Comparison of ENCODE assay signal across 8 cellular contexts in genomic region chr4:88007304-88008132, GRCh38.
DNase-seq lines count a peak whose midpoint lies in the region; ATAC-seq lines count a peak whose summit lies in the region.

TSS of gene PKD2 (plus strand) at chr4:88007635. CDS start at chr4:88007734, 99 bp downstream.

- H3K9me3 Mint-ChIP-seq in memory B cell, result no peaks in the 10 kb centered on the region

- no peaks in the 10 kb centered on the region for H3K27me3 ChIP-seq in effector memory CD4-positive, alpha-beta T cell (replicated peaks; ENCODE audit: control insufficient read depth, insufficient read depth, low read length, poor library complexity, severe bottlenecking)

- H3K27ac ChIP-seq in effector memory CD4-positive, alpha-beta T cell (ENCODE audit: insufficient read depth, low read length, poor library complexity, severe bottlenecking), result no peak within 1 kb of the TSS

- peaks cover 14% of the 10 kb centered on the region for H3K4me1 Mint-ChIP-seq in memory B cell

- DNase-seq in AML-193 (lab: John Stamatoyannopoulos, UW) (peak; percentile 46 to 61), NCI-H748 treated with DMSO at 0.1 percent for 48 hours (lab: John Stamatoyannopoulos, UW) (peak; percentile 11), memory B cell (ENCODE audit: low spot score in 2 of 2) (peak; percentile 28 to 35)
- peak; percentile 14 to 74 for DNase-seq in activated CD8-positive, alpha-beta memory T cell treated with anti-CD3 and anti-CD28 coated beads for 1 hour (ENCODE audit: extremely low read depth in 1 of 2, low read depth in 1 of 2)
- DNase-seq in effector memory CD4-positive, alpha-beta T cell, result peak; percentile 47 to 60 (median 51)
- peak; percentile 51 for DNase-seq in stimulated activated CD8-positive, alpha-beta memory T cell treated with anti-CD3 and anti-CD28 coated beads, Interleukin-12 subunit alpha, Interleukin-12 subunit beta, amount 100 ng/mL, for 24 hours (ENCODE audit: extremely low read depth)

- H3K36me3 Mint-ChIP-seq in memory B cell, result no peaks in the 10 kb centered on the region

- peaks cover 8% of the 10 kb centered on the region for H3K27me3 Mint-ChIP-seq in memory B cell

- H3K4me1 ChIP-seq in effector memory CD4-positive, alpha-beta T cell (ENCODE audit: control insufficient read depth, insufficient read depth, low read length, poor library complexity, severe bottlenecking), result no peaks in the 10 kb centered on the region

- ATAC-seq in GM18907 (IDR thresholded peaks at IDR 0.05; ENCODE audit: unreplicated experiment) (peak; percentile 88), HG03135 (IDR thresholded peaks at IDR 0.05; ENCODE audit: unreplicated experiment) (peak; percentile 87), memory B cell (ENCODE audit: low read depth) (peak; percentile 85)

- no peaks in the 10 kb centered on the region for H3K36me3 ChIP-seq in effector memory CD4-positive, alpha-beta T cell (ENCODE audit: control insufficient read depth, insufficient read depth, low read length)

- no peak within 1 kb of the TSS for H3K27ac Mint-ChIP-seq in memory B cell

- peak within 1 kb of the TSS; percentile 89 for H3K4me3 Mint-ChIP-seq in memory B cell

- H3K9me3 ChIP-seq in effector memory CD4-positive, alpha-beta T cell (ENCODE audit: control insufficient read depth, low read length), result no peaks in the 10 kb centered on the region

- peak within 1 kb of the TSS; percentile 74 for H3K4me3 ChIP-seq in effector memory CD4-positive, alpha-beta T cell (ENCODE audit: insufficient read depth, low read depth, low read length, poor library complexity, severe bottlenecking)
